Comparison of ENCODE assay signal across 9 cellular contexts in the genomic region with DNA sequence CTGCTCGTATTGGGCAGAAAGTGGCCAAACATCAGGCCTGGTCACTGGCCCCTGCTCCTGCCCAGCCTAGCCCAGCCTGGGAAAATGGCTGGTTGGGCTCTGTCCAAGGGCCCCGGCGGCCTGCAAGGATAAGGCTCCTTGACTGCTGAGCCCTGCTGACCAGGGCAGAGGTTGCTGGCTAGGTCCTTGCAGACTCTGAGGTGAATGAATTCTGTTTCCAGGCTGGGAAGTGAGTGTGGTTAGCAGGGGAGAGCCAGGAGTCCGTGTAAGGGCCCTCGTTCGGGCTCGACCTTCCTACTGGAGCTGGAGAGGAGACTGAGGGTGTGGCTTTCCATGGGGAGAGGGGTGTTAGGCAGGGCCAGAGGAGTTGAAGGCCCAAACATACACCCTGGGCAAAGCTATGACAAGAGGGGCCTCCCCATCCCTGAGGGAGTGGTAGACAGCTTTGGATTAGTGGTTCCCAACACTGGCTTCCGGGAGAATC. TPM values are rescaled to one million over a fixed set of nuclear protein-coding genes. Genes with fewer than 3 reads are reported as not detected.
A peak's percentile ranks its signal among the peaks of the same experiment; 100 is the strongest.
DNase-seq lines count a peak whose midpoint lies in the region; ATAC-seq and TF ChIP-seq lines count a peak whose summit lies in the region.
"Had no signal": no experiment of that assay in that cellular context is flagged by ENCODE, and none has a peak within 500 bp of the region (broad histone marks: within the 10 kb centered on the region; RNA-seq: fewer than 3 reads in every experiment).

No MANE protein-coding gene starts in this region.

- no peak for TF ChIP-seq POLR2A in upper lobe of left lung (IDR thresholded peaks at IDR 0.05)

- H3K27me3 ChIP-seq in duodenal mucosa (ENCODE audit: control insufficient read depth in 1 of 2, insufficient read depth in 2 of 2, low read length in 2 of 2), result no peaks in the 10 kb centered on the region
- no peaks in the 10 kb centered on the region for H3K27me3 ChIP-seq in lower lobe of right lung (ENCODE audit: low read depth)
- H3K27me3 ChIP-seq in upper lobe of left lung, result no peaks in the 10 kb centered on the region
- H3K27me3 ChIP-seq: BLaER1 had no signal

- ATAC-seq in lower lobe of right lung (peak; percentile 84 to 87), upper lobe of left lung (ENCODE audit: low FRiP score in 2 of 2) (peak; percentile 69 to 82)

- 35 to 54% methylated on average over 8 of the region's 8 CpGs for WGBS in upper lobe of left lung, 2 donors

- DNase-seq in activated CD8-positive, alpha-beta memory T cell treated with anti-CD3 and anti-CD28 coated beads for 24 hours, result peak; percentile 52
- DNase-seq in activated CD8-positive, alpha-beta memory T cell treated with anti-CD3 and anti-CD28 coated beads, Interleukin-2, amount 50 U/mL, for 4 hours, result no peak
- peak; percentile 87 for DNase-seq in lower lobe of right lung
- peak; percentile 84 to 87 for DNase-seq in upper lobe of left lung
- DNase-seq in DMS79 treated with DMSO at 0.1 percent for 48 hours (lab: John Stamatoyannopoulos, UW), result no peak
- DNase-seq in GM20000 (ENCODE audit: low spot score), result no peak
- no peak for DNase-seq in NCI-H2081 treated with DMSO at 0.1 percent for 48 hours (lab: John Stamatoyannopoulos, UW)

- H3K4me3 ChIP-seq in duodenal mucosa (ENCODE audit: low read depth in 1 of 2, low read length in 2 of 2), result no peak overlapping the region
- no peak overlapping the region for H3K4me3 ChIP-seq in lower lobe of right lung
- no peak overlapping the region for H3K4me3 ChIP-seq in upper lobe of left lung
- H3K4me3 ChIP-seq: BLaER1 had no signal

- no peak overlapping the region for H3K9ac ChIP-seq in duodenal mucosa (ENCODE audit: low read depth in 1 of 2, low read length in 2 of 2)
- H3K9ac ChIP-seq: BLaER1 had no signal

- TF ChIP-seq EP300 in upper lobe of left lung (IDR thresholded peaks at IDR 0.05), result no peak

- intact Hi-C loops in lower lobe of right lung (cut with DNase I), result no loop called here

- peaks cover 9 to 18% of the 10 kb centered on the region in 2 donors for H3K36me3 ChIP-seq in duodenal mucosa (ENCODE audit: control insufficient read depth in 1 of 2, insufficient read depth in 2 of 2, low read length in 2 of 2)
- peaks cover 41% of the 10 kb centered on the region for H3K36me3 ChIP-seq in lower lobe of right lung
- peaks cover 0 to 31% (median 23%) of the 10 kb centered on the region in 4 donors for H3K36me3 ChIP-seq in upper lobe of left lung
- H3K36me3 ChIP-seq: BLaER1 had no signal

- H3K9me3 ChIP-seq in duodenal mucosa (ENCODE audit: control insufficient read depth in 1 of 2, low read length in 2 of 2) (no peaks in the 10 kb centered on the region), lower lobe of right lung (no peaks in the 10 kb centered on the region), upper lobe of left lung (no peaks in the 10 kb centered on the region)
- H3K9me3 ChIP-seq: BLaER1 had no signal

- H3K4me1 ChIP-seq in duodenal mucosa (ENCODE audit: control insufficient read depth in 1 of 2, insufficient read depth in 2 of 2, low read length in 2 of 2) (peaks cover 73 to 76% of the 10 kb centered on the region in 2 donors), lower lobe of right lung (peaks cover 57% of the 10 kb centered on the region), upper lobe of left lung (peaks cover 48 to 56% (median 54%) of the 10 kb centered on the region in 4 donors)

- TF ChIP-seq CTCF in lower lobe of right lung (IDR thresholded peaks at IDR 0.05), result no peak
- peak in 2 of 6 experiments; percentile 22 to 39 for TF ChIP-seq CTCF in upper lobe of left lung (IDR thresholded peaks at IDR 0.05)
- TF ChIP-seq CTCF in GM20000 (IDR thresholded peaks at IDR 0.05; ENCODE audit: extremely low read depth, missing control alignments), result no peak

- H3K27ac ChIP-seq in duodenal mucosa (ENCODE audit: low read depth, low read length) (peak overlapping the region; percentile 17), lower lobe of right lung (peak overlapping the region; percentile 53), upper lobe of left lung (peak overlapping the region; percentile 37 to 90 (median 76))
- H3K27ac ChIP-seq: BLaER1 had no signal

RNA-seq across cellular contexts. Expression of gene CSF1, which starts 20.6 kb away (rescaled TPM):
- total RNA-seq in lower lobe of right lung, result 64.3 TPM
- total RNA-seq in upper lobe of left lung, result 100 to 1,000 TPM in 1 of 6 donors, 10 to 100 TPM in 5; 19.4 to 106 (median 36.5) TPM

RNA-seq across cellular contexts. Expression of gene AHCYL1, which starts 53.3 kb away (rescaled TPM):
- total RNA-seq in lower lobe of right lung (83.9 TPM), upper lobe of left lung (10 to 100 TPM; 41.9 to 89.6 (median 76.1) TPM)

Comparison
In these comparisons a context has a peak if more than half of its experiments do, and no peak if none do; other contexts are left out.
1. DNase-seq: peak in activated CD8-positive, alpha-beta memory T cell treated with anti-CD3 and anti-CD28 coated beads for 24 hours (single experiment), lower lobe of right lung (single experiment) and upper lobe of left lung (2 of 2); none in activated CD8-positive, alpha-beta memory T cell treated with anti-CD3 and anti-CD28 coated beads, Interleukin-2, amount 50 U/mL, for 4 hours (single experiment), DMS79 treated with DMSO at 0.1 percent for 48 hours (single experiment), GM20000 (single experiment) and NCI-H2081 treated with DMSO at 0.1 percent for 48 hours (single experiment).
2. H3K27ac ChIP-seq: peak in every context shown above with its lines; median percentile 76 in upper lobe of left lung; 53 in lower lobe of right lung; 17 in duodenal mucosa.